ENCODE assay signal across 36 cellular contexts in genomic region chr20:6407163-6407562, GRCh38.
"Had no signal": no experiment of that assay in that cellular context is flagged by ENCODE, and none has a peak within 500 bp of the region (broad histone marks: within the 10 kb centered on the region; RNA-seq: fewer than 3 reads in every experiment).

No MANE protein-coding gene starts in this region.

- H3K4me3 ChIP-seq: adrenal gland, body of pancreas, breast epithelium, cardiac muscle cell had no signal

- H3K9me3 ChIP-seq: adrenal gland, body of pancreas, breast epithelium had no signal

- H3K36me3 ChIP-seq: adrenal gland, brain microvascular endothelial cell, breast epithelium, cardiac muscle cell had no signal

- ATAC-seq: activated CD8-positive, alpha-beta T cell treated with anti-CD3 and anti-CD28 coated beads for 36 hours; activated naive CD4-positive, alpha-beta T cell treated with anti-CD3 and anti-CD28 coated beads, Interleukin-2, amount 50 U/mL, for 72 hours; activated T-cell treated with anti-CD3 and anti-CD28 coated beads, Interleukin-2, amount 50 U/mL, for 4 hours; activated T-cell treated with anti-CD3 and anti-CD28 coated beads, Interleukin-2, amount 50 U/mL, for 72 hours; activated T-helper 17 cell treated with anti-CD3 and anti-CD28 coated beads, Interleukin-2, amount 50 U/mL, for 72 hours; body of pancreas had no signal

- H3K27ac ChIP-seq: adrenal gland, body of pancreas, brain microvascular endothelial cell, breast epithelium, cardiac muscle cell, VCaP had no signal

- DNase-seq: activated B cell treated with CpG ODN at 0.5 μM for 24 hours; activated CD4-positive, alpha-beta memory T cell treated with anti-CD3 and anti-CD28 coated beads for 36 hours; activated CD4-positive, alpha-beta T cell treated with anti-CD3 and anti-CD28 coated beads for 4 hours; activated CD4-positive, alpha-beta T cell treated with anti-CD3 and anti-CD28 coated beads, Interleukin-2, amount 10 ng/mL, durations not matched to agents 24 days and 14 days; activated CD4-positive, alpha-beta T cell treated with anti-CD3 and anti-CD28 coated beads, Interleukin-2, amount 50 U/mL, for 1 hour; activated CD4-positive, alpha-beta T cell treated with anti-CD3 and anti-CD28 coated beads, Interleukin-2, amount 50 U/mL, for 4 hours; activated CD4-positive, CD25-positive, alpha-beta regulatory T cell treated with anti-CD3 and anti-CD28 coated beads, Interleukin-2, amount 50 U/mL, for 72 hours; activated CD8-positive, alpha-beta memory T cell treated with anti-CD3 and anti-CD28 coated beads, Interleukin-2, amount 50 U/mL, for 4 hours; activated CD8-positive, alpha-beta T cell treated with anti-CD3 and anti-CD28 coated beads for 36 hours; activated effector memory CD4-positive, alpha-beta T cell treated with anti-CD3 and anti-CD28 coated beads, Interleukin-2, amount 50 U/mL, for 16 hours; activated gamma-delta T cell treated with Interleukin-2 at 50 U/mL for 16 hours; activated naive CD4-positive, alpha-beta T cell; activated naive CD4-positive, alpha-beta T cell treated with anti-CD3 and anti-CD28 coated beads for 36 hours; activated naive CD4-positive, alpha-beta T cell treated with anti-CD3 and anti-CD28 coated beads, Interleukin-2, amount 50 U/mL, for 16 hours; activated naive CD8-positive, alpha-beta T cell treated with anti-CD3 and anti-CD28 coated beads for 36 hours; activated T-cell treated with anti-CD3 and anti-CD28 coated beads for 4 hours; activated T-cell treated with anti-CD3 and anti-CD28 coated beads, Interleukin-2, amount 50 U/mL, for 1 hour; activated T-cell treated with anti-CD3 and anti-CD28 coated beads, Interleukin-2, amount 50 U/mL, for 4 hours; activated T-cell treated with anti-CD3 and anti-CD28 coated beads, Interleukin-2, amount 50 U/mL, for 72 hours; adrenal gland; amniotic stem cell; aorta; body of pancreas; brain microvascular endothelial cell; caudate nucleus; cerebellar nuclear complex; T-helper 1 cell; T-helper 2 cell; T-helper 9 cell had no signal

- H3K27me3 ChIP-seq: adrenal gland, body of pancreas, brain microvascular endothelial cell, breast epithelium, cardiac muscle cell had no signal

- H3K4me1 ChIP-seq: adrenal gland, body of pancreas, breast epithelium had no signal

- FAIRE-seq: astrocyte, TTC549 had no signal
